Comparison of ENCODE assay signal across 1 cellular context in the genomic region with DNA sequence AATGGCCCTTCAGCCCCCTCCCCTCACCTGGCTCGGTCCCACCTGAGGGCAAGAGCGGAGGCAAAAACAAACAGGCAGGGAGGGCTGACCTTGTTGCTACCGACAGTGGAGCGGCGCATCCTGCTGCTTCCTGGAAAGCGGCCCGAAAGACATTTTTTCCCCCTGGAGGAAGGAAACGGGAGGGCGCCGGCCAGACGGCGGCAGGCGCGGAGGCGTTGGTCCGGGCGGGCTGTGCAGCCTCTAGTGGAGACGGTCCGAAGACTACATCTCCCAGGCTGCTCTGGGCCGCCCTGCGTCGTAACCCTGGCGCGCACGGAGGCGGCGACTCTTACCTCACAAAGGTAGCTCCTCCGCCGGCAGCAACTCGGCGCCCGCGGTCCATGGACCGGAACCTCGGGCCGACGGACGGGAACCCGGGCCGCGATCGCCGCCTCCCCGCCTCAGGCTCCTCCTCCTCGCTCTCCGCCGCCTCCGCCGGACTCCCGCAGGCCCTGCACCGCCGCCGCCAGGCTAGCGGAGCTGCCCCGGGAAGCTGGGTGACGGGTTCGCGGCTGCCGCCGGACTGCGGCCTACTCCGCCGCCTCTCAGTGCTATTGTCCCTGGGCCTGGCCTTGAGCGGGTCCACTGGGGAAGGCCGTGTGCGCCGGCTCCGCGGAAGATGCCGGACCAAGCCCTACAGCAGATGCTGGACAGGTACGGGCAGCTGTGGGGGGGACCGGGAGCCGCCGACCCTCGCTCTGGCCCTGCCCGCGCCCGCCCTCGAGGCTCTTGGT.
TF ChIP-seq lines count a peak whose summit lies in the region.

A gene (minus strand): TSS at position 242 of the 773 bp plus-strand sequence. CDS start 50,728 bp downstream, outside the sequence.
A gene with protein sequence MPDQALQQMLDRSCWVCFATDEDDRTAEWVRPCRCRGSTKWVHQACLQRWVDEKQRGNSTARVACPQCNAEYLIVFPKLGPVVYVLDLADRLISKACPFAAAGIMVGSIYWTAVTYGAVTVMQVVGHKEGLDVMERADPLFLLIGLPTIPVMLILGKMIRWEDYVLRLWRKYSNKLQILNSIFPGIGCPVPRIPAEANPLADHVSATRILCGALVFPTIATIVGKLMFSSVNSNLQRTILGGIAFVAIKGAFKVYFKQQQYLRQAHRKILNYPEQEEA (plus strand): TSS at position 331 of the 773 bp plus-strand sequence. CDS start 328 bp downstream, at position 659.

TF ChIP-seq in K562, 482 proteins besides CTCF, POLR2A, EP300 and RAD21 (continued from another document and continues in another):
- TF ChIP-seq, protein P1, sequence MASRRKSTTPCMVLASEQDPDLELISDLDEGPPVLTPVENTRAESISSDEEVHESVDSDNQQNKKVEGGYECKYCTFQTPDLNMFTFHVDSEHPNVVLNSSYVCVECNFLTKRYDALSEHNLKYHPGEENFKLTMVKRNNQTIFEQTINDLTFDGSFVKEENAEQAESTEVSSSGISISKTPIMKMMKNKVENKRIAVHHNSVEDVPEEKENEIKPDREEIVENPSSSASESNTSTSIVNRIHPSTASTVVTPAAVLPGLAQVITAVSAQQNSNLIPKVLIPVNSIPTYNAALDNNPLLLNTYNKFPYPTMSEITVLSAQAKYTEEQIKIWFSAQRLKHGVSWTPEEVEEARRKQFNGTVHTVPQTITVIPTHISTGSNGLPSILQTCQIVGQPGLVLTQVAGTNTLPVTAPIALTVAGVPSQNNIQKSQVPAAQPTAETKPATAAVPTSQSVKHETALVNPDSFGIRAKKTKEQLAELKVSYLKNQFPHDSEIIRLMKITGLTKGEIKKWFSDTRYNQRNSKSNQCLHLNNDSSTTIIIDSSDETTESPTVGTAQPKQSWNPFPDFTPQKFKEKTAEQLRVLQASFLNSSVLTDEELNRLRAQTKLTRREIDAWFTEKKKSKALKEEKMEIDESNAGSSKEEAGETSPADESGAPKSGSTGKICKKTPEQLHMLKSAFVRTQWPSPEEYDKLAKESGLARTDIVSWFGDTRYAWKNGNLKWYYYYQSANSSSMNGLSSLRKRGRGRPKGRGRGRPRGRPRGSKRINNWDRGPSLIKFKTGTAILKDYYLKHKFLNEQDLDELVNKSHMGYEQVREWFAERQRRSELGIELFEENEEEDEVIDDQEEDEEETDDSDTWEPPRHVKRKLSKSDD (conservative IDR thresholded peaks at IDR 0.05; ENCODE audit: low read length): no peak
- TF ChIP-seq, protein P2, sequence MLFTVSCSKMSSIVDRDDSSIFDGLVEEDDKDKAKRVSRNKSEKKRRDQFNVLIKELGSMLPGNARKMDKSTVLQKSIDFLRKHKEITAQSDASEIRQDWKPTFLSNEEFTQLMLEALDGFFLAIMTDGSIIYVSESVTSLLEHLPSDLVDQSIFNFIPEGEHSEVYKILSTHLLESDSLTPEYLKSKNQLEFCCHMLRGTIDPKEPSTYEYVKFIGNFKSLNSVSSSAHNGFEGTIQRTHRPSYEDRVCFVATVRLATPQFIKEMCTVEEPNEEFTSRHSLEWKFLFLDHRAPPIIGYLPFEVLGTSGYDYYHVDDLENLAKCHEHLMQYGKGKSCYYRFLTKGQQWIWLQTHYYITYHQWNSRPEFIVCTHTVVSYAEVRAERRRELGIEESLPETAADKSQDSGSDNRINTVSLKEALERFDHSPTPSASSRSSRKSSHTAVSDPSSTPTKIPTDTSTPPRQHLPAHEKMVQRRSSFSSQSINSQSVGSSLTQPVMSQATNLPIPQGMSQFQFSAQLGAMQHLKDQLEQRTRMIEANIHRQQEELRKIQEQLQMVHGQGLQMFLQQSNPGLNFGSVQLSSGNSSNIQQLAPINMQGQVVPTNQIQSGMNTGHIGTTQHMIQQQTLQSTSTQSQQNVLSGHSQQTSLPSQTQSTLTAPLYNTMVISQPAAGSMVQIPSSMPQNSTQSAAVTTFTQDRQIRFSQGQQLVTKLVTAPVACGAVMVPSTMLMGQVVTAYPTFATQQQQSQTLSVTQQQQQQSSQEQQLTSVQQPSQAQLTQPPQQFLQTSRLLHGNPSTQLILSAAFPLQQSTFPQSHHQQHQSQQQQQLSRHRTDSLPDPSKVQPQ (CRISPR knock-in tag; IDR thresholded peaks at IDR 0.05; ENCODE audit: borderline replicate concordance): no peak
- TF ChIP-seq, protein P3, sequence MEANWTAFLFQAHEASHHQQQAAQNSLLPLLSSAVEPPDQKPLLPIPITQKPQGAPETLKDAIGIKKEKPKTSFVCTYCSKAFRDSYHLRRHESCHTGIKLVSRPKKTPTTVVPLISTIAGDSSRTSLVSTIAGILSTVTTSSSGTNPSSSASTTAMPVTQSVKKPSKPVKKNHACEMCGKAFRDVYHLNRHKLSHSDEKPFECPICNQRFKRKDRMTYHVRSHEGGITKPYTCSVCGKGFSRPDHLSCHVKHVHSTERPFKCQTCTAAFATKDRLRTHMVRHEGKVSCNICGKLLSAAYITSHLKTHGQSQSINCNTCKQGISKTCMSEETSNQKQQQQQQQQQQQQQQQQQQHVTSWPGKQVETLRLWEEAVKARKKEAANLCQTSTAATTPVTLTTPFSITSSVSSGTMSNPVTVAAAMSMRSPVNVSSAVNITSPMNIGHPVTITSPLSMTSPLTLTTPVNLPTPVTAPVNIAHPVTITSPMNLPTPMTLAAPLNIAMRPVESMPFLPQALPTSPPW (CRISPR knock-in tag; IDR thresholded peaks at IDR 0.05): peak; percentile 49
- TF ChIP-seq ATF1 (CRISPR knock-in tag; IDR thresholded peaks at IDR 0.05): peak; percentile 63
- TF ChIP-seq ATF1 (tag; IDR thresholded peaks at IDR 0.05): peak; percentile 95
- TF ChIP-seq SMAD1 (IDR thresholded peaks at IDR 0.05; ENCODE audit: low read depth, low read length, partially characterized antibody): peak; percentile 17
- 0 out of 2 replicates have a peak, but pooled peaks have one; percentile 11 for TF ChIP-seq TCF3 (CRISPR knock-in tag; IDR thresholded peaks at IDR 0.05)
- no peak for TF ChIP-seq TCF7 (IDR thresholded peaks at IDR 0.05; ENCODE audit: borderline replicate concordance)
- no peak for TF ChIP-seq TRIM24 (IDR thresholded peaks at IDR 0.05)
- peak; percentile 45; the same call in 1 of the 2 replicates for TF ChIP-seq POLR2AphosphoS5 (IDR thresholded peaks at IDR 0.05; ENCODE audit: control insufficient read depth, insufficient read depth, low read depth, low read length)
- TF ChIP-seq TEAD4 (IDR thresholded peaks at IDR 0.05; ENCODE audit: low read length): no peak
- TF ChIP-seq TEAD4 (CRISPR knock-in tag; IDR thresholded peaks at IDR 0.05; ENCODE audit: borderline replicate concordance): peak; percentile 14; the same call in 1 of the 2 replicates
- TF ChIP-seq PHB2 (IDR thresholded peaks at IDR 0.05; ENCODE audit: low read depth): no peak
- TF ChIP-seq, protein P4, sequence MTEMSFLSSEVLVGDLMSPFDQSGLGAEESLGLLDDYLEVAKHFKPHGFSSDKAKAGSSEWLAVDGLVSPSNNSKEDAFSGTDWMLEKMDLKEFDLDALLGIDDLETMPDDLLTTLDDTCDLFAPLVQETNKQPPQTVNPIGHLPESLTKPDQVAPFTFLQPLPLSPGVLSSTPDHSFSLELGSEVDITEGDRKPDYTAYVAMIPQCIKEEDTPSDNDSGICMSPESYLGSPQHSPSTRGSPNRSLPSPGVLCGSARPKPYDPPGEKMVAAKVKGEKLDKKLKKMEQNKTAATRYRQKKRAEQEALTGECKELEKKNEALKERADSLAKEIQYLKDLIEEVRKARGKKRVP (CRISPR knock-in tag; IDR thresholded peaks at IDR 0.05): no peak
- TF ChIP-seq, protein P5, sequence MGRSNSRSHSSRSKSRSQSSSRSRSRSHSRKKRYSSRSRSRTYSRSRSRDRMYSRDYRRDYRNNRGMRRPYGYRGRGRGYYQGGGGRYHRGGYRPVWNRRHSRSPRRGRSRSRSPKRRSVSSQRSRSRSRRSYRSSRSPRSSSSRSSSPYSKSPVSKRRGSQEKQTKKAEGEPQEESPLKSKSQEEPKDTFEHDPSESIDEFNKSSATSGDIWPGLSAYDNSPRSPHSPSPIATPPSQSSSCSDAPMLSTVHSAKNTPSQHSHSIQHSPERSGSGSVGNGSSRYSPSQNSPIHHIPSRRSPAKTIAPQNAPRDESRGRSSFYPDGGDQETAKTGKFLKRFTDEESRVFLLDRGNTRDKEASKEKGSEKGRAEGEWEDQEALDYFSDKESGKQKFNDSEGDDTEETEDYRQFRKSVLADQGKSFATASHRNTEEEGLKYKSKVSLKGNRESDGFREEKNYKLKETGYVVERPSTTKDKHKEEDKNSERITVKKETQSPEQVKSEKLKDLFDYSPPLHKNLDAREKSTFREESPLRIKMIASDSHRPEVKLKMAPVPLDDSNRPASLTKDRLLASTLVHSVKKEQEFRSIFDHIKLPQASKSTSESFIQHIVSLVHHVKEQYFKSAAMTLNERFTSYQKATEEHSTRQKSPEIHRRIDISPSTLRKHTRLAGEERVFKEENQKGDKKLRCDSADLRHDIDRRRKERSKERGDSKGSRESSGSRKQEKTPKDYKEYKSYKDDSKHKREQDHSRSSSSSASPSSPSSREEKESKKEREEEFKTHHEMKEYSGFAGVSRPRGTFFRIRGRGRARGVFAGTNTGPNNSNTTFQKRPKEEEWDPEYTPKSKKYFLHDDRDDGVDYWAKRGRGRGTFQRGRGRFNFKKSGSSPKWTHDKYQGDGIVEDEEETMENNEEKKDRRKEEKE (IDR thresholded peaks at IDR 0.05; ENCODE audit: borderline replicate concordance in 1 of 2, control insufficient read depth in 1 of 2, low read depth in 2 of 2, low read length in 1 of 2): 0 out of 4 replicates have a peak, but pooled peaks of 1 of the 2 experiments have one; percentile 24
- TF ChIP-seq MTA1 (IDR thresholded peaks at IDR 0.05; ENCODE audit: borderline replicate concordance): peak; percentile 93
- no peak for TF ChIP-seq ZNF41 (CRISPR knock-in tag; conservative IDR thresholded peaks at IDR 0.05)
- TF ChIP-seq RBBP5 (IDR thresholded peaks at IDR 0.05; ENCODE audit: borderline replicate concordance, insufficient read depth, low read length, poor library complexity, severe bottlenecking): peak; percentile 70
- TF ChIP-seq NFIC (IDR thresholded peaks at IDR 0.05): peak; percentile 72
- TF ChIP-seq ZBTB8A (IDR thresholded peaks at IDR 0.05; ENCODE audit: partially characterized antibody): no peak
- no peak; a peak in 1 of 4 replicates for TF ChIP-seq RCOR1 (IDR thresholded peaks at IDR 0.05; ENCODE audit: borderline replicate concordance in 1 of 2, low read depth in 2 of 2, low read length in 2 of 2)
- TF ChIP-seq, protein P6, sequence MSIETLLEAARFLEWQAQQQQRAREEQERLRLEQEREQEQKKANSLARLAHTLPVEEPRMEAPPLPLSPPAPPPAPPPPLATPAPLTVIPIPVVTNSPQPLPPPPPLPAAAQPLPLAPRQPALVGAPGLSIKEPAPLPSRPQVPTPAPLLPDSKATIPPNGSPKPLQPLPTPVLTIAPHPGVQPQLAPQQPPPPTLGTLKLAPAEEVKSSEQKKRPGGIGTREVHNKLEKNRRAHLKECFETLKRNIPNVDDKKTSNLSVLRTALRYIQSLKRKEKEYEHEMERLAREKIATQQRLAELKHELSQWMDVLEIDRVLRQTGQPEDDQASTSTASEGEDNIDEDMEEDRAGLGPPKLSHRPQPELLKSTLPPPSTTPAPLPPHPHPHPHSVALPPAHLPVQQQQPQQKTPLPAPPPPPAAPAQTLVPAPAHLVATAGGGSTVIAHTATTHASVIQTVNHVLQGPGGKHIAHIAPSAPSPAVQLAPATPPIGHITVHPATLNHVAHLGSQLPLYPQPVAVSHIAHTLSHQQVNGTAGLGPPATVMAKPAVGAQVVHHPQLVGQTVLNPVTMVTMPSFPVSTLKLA (conservative IDR thresholded peaks at IDR 0.05): peak in 1 of 2 experiments; percentile 58; a peak in 1 of 4 replicates
- TF ChIP-seq KAT7 (CRISPR knock-in tag; IDR thresholded peaks at IDR 0.05; ENCODE audit: borderline replicate concordance): peak; percentile 73; the same call in 1 of the 2 replicates
- TF ChIP-seq MBD2 (IDR thresholded peaks at IDR 0.05; ENCODE audit: borderline replicate concordance, low read depth): peak; percentile 66; the same call in 1 of the 2 replicates
- TF ChIP-seq, protein P7, sequence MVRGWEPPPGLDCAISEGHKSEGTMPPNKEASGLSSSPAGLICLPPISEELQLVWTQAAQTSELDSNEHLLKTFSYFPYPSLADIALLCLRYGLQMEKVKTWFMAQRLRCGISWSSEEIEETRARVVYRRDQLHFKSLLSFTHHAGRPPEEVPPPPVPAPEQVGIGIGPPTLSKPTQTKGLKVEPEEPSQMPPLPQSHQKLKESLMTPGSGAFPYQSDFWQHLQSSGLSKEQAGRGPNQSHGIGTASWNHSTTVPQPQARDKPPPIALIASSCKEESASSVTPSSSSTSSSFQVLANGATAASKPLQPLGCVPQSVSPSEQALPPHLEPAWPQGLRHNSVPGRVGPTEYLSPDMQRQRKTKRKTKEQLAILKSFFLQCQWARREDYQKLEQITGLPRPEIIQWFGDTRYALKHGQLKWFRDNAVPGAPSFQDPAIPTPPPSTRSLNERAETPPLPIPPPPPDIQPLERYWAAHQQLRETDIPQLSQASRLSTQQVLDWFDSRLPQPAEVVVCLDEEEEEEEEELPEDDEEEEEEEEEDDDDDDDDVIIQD (CRISPR knock-in tag; IDR thresholded peaks at IDR 0.05): no peak
- TF ChIP-seq PRMT5 (CRISPR knock-in tag; IDR thresholded peaks at IDR 0.05): peak; percentile 43; the same call in 1 of the 2 replicates
- TF ChIP-seq DDX20 (tag; IDR thresholded peaks at IDR 0.05; ENCODE audit: low read depth): no peak
- TF ChIP-seq EGR1 (conservative IDR thresholded peaks at IDR 0.05): peak; percentile 89
- TF ChIP-seq SRSF3 (IDR thresholded peaks at IDR 0.05; ENCODE audit: insufficient read depth, low read length): 0 out of 2 replicates have a peak, but pooled peaks have one; percentile 40
- TF ChIP-seq, protein P8, sequence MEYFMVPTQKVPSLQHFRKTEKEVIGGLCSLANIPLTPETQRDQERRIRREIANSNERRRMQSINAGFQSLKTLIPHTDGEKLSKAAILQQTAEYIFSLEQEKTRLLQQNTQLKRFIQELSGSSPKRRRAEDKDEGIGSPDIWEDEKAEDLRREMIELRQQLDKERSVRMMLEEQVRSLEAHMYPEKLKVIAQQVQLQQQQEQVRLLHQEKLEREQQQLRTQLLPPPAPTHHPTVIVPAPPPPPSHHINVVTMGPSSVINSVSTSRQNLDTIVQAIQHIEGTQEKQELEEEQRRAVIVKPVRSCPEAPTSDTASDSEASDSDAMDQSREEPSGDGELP (CRISPR knock-in tag; IDR thresholded peaks at IDR 0.05; ENCODE audit: borderline replicate concordance): peak; percentile 57; the same call in 1 of the 2 replicates
- TF ChIP-seq ZNF143 (CRISPR knock-in tag; IDR thresholded peaks at IDR 0.05): peak; percentile 94
- no peak; the same call in 1 of the 2 replicates for TF ChIP-seq STAG1 (CRISPR knock-in tag; IDR thresholded peaks at IDR 0.05; ENCODE audit: borderline replicate concordance)
- TF ChIP-seq, protein P9, sequence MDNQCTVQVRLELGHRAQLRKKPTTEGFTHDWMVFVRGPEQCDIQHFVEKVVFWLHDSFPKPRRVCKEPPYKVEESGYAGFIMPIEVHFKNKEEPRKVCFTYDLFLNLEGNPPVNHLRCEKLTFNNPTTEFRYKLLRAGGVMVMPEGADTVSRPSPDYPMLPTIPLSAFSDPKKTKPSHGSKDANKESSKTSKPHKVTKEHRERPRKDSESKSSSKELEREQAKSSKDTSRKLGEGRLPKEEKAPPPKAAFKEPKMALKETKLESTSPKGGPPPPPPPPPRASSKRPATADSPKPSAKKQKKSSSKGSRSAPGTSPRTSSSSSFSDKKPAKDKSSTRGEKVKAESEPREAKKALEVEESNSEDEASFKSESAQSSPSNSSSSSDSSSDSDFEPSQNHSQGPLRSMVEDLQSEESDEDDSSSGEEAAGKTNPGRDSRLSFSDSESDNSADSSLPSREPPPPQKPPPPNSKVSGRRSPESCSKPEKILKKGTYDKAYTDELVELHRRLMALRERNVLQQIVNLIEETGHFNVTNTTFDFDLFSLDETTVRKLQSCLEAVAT (IDR thresholded peaks at IDR 0.05): no peak
